ENCODE assay signal across 9 cellular contexts in the genomic region with DNA sequence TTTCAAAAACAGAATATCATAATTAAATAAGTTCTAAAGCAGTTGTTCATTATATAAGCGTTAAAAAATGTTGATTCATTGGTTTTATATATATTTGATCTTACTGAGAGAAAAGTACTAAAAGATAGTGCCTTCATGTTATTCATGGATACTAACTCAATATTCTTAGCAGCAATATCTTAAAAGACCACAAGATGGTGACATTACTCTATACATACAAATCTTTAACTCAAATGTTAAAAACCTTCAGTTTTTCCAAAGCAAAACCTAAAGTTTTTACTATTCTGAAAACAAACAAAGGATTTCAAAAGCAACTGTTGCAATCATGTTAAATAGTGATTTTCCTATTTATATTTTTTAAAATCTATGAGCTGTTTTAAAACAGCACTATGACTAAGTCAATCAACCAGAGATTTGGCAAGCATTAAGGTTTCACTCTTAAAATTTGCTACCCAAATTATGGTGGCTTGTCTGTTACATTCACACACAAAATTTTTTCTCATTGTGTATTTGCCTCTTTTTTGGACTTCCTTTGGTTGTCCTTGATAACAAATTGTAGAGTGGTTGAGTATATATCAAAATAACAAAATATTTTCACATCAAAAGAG. TPM values are rescaled to one million over a fixed set of nuclear protein-coding genes. Genes with fewer than 3 reads are reported as not detected.
DNase-seq lines count a peak whose midpoint lies in the region; ATAC-seq and TF ChIP-seq lines count a peak whose summit lies in the region.
"Had no signal": no experiment of that assay in that cellular context is flagged by ENCODE, and none has a peak within 500 bp of the region (broad histone marks: within the 10 kb centered on the region; RNA-seq: fewer than 3 reads in every experiment).

No MANE protein-coding gene starts in this region.

- no peaks in the 10 kb centered on the region for H3K27me3 ChIP-seq in HCT116 (ENCODE audit: insufficient read depth, low read length)

- H3K9me2 ChIP-seq in HCT116 (ENCODE audit: insufficient read depth) = no peaks in the 10 kb centered on the region

- TF ChIP-seq CTCF in HCT116 (IDR thresholded peaks at IDR 0.05 in 2 of 3, conservative IDR thresholded peaks at IDR 0.05 in 1 of 3; ENCODE audit: borderline replicate concordance in 1 of 3, insufficient read depth in 1 of 3, low read depth in 2 of 3, low read length in 2 of 3) = peak; percentile 28 to 70 (median 37); a peak in 4 of 6 replicates
- peak; percentile 56 for TF ChIP-seq CTCF in fibroblast of pulmonary artery (IDR thresholded peaks at IDR 0.05; ENCODE audit: low read length, missing control alignments)

- no peaks in the 10 kb centered on the region for H4K20me1 ChIP-seq in HCT116 (ENCODE audit: insufficient read depth)

- ATAC-seq in HCT116 (no peak), GM19452 (IDR thresholded peaks at IDR 0.05; ENCODE audit: unreplicated experiment) (no peak), HG03097 (IDR thresholded peaks at IDR 0.05; ENCODE audit: low FRiP score, unreplicated experiment) (no peak)

- H3K79me2 ChIP-seq in HCT116 (ENCODE audit: insufficient read depth, low read length) = no peaks in the 10 kb centered on the region

- RAD21 ChIA-PET in HCT116 (lab: Charles Lee; ENCODE audit: low non-redundant PET in 1 of 2, low total read pairs in 2 of 2, uncharacterized antibody in 2 of 2, unreplicated experiment in 2 of 2) = no interaction called here

- POLR2A ChIA-PET in HCT116 (lab: Charles Lee) = no interaction called here

- no peak for TF ChIP-seq POLR2A in HCT116 (IDR thresholded peaks at IDR 0.05; ENCODE audit: borderline replicate concordance, extremely low read depth, insufficient read depth, insufficient read length)

- no peaks in the 10 kb centered on the region for H3K36me3 ChIP-seq in HCT116 (ENCODE audit: control insufficient read depth in 1 of 2, insufficient read depth in 2 of 2, low read length in 2 of 2)

- no peaks in the 10 kb centered on the region for H3K9me3 ChIP-seq in HCT116 (ENCODE audit: control insufficient read depth in 1 of 2, insufficient read depth in 1 of 2, low read depth in 1 of 2, low read length in 2 of 2)

- H3K27ac ChIP-seq in HCT116 (ENCODE audit: low read depth, low read length) = no peak overlapping the region

- peak; percentile 71 for DNase-seq in DMS53 (lab: John Stamatoyannopoulos, UW)
- DNase-seq in HCT116 (ENCODE audit: low read depth, low spot score) = no peak
- DNase-seq in OCI-M1 (lab: John Stamatoyannopoulos, UW) = peak; percentile 81
- peak; percentile 71 for DNase-seq in fibroblast of pulmonary artery (ENCODE audit: low read depth)
- DNase-seq in stromal cell of bone marrow (ENCODE audit: low read depth) = peak; percentile 32
- DNase-seq in activated CD4-positive, alpha-beta T cell treated with anti-CD3 and anti-CD28 coated beads, Interleukin-2, amount 50 U/mL, for 48 hours = no peak

- H3K4me2 ChIP-seq in HCT116 (ENCODE audit: low read length) = no peak overlapping the region

- H3K4me3 ChIP-seq in HCT116 (replicated peaks in 1 of 2; ENCODE audit: low read depth in 1 of 2, low read length in 2 of 2) (no peak overlapping the region), fibroblast of pulmonary artery (replicated peaks; ENCODE audit: low read depth, low read length) (no peak overlapping the region)

- H2AFZ ChIP-seq in HCT116 (ENCODE audit: low read depth, low read length, poor library complexity, severe bottlenecking) = no peak overlapping the region

- CTCF ChIA-PET in HCT116 (lab: Charles Lee) = interaction anchor here (0.7 to 2.2 kb wide), 3 partner anchors 82 to 106 kb away, joined by 3 to 13 read pairs (median 7); no protein-coding TSS in a partner anchor

- peaks cover 0 to 8% of the 10 kb centered on the region in 2 experiments; a peak in 2 of 4 replicates for H3K4me1 ChIP-seq in HCT116 (ENCODE audit: control insufficient read depth in 1 of 2, insufficient read depth in 2 of 2, low read length in 2 of 2)

- BruUV-seq in HCT116 (replicated peaks; lab: Mats Ljungman, UMichigan) = no TSS peak

- peak; percentile 62 for TF ChIP-seq RAD21 in HCT116 (IDR thresholded peaks at IDR 0.05; ENCODE audit: low read depth)

- H3K9ac ChIP-seq in HCT116 (ENCODE audit: low read length) = no peak overlapping the region

- intact Hi-C loops in HCT116 (cut with micrococcal nuclease) = loop anchor here (5.0 kb wide), 1 partner anchor 182 kb away; no protein-coding TSS in a partner anchor

TF ChIP-seq in HCT116, 20 proteins besides CTCF, POLR2A, EP300 and RAD21:
- TF ChIP-seq SRF (IDR thresholded peaks at IDR 0.05; ENCODE audit: low read depth) (no peak), POLR2AphosphoS5 (IDR thresholded peaks at IDR 0.05; ENCODE audit: low read depth, low read length) (no peak), YY1 (IDR thresholded peaks at IDR 0.05; ENCODE audit: extremely low read depth, insufficient replicate concordance, low read depth, low read length) (no peak), JUND (IDR thresholded peaks at IDR 0.05) (no peak), ZBTB33 (IDR thresholded peaks at IDR 0.05; ENCODE audit: extremely low read depth, insufficient replicate concordance, low read length) (no peak), SIN3A (IDR thresholded peaks at IDR 0.05; ENCODE audit: low read depth) (no peak), CBX3 (IDR thresholded peaks at IDR 0.05; ENCODE audit: low read depth) (no peak), EGR1 (IDR thresholded peaks at IDR 0.05; ENCODE audit: low read depth) (no peak), EZH2 (IDR thresholded peaks at IDR 0.05) (no peak), CEBPB (IDR thresholded peaks at IDR 0.05; ENCODE audit: low read depth) (no peak), ZFX (IDR thresholded peaks at IDR 0.05) (no peak), MAX (IDR thresholded peaks at IDR 0.05) (no peak), ZNF274 (IDR thresholded peaks at IDR 0.05; ENCODE audit: low read depth, low read length) (no peak), TCF7L2 (IDR thresholded peaks at IDR 0.05; ENCODE audit: borderline replicate concordance, extremely low read depth, insufficient read depth, insufficient read length) (no peak), ELF1 (IDR thresholded peaks at IDR 0.05; ENCODE audit: borderline replicate concordance, low read depth) (no peak), REST (IDR thresholded peaks at IDR 0.05; ENCODE audit: low read depth) (no peak), SP1 (IDR thresholded peaks at IDR 0.05; ENCODE audit: low read depth) (no peak), EZH2phosphoT487 (IDR thresholded peaks at IDR 0.05; ENCODE audit: borderline replicate concordance) (no peak), FOSL1 (IDR thresholded peaks at IDR 0.05; ENCODE audit: low read depth) (no peak)
- TF ChIP-seq, protein P1, sequence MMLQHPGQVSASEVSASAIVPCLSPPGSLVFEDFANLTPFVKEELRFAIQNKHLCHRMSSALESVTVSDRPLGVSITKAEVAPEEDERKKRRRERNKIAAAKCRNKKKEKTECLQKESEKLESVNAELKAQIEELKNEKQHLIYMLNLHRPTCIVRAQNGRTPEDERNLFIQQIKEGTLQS (IDR thresholded peaks at IDR 0.05) = no peak
TF ChIP-seq in HCT116: peak in this region for 0.

RNA-seq across cellular contexts. Expression of gene RERGL, which starts 50.1 kb away (rescaled TPM):
- not detected for total RNA-seq in HCT116 (2021; ENCODE audit: unreplicated experiment)
- not detected in 2 replicates for polyA plus RNA-seq in HCT116 (2012)
- total RNA-seq: mononuclear cell had no signal

Comparison
In these comparisons a context has a peak if more than half of its experiments do, and no peak if none do; other contexts are left out.
1. DNase-seq: peak in DMS53 (single experiment), OCI-M1 (single experiment), fibroblast of pulmonary artery (single experiment) and stromal cell of bone marrow (single experiment); none in HCT116 (single experiment) and activated CD4-positive, alpha-beta T cell treated with anti-CD3 and anti-CD28 coated beads, Interleukin-2, amount 50 U/mL, for 48 hours (0 of 2).